In the genomic region with DNA sequence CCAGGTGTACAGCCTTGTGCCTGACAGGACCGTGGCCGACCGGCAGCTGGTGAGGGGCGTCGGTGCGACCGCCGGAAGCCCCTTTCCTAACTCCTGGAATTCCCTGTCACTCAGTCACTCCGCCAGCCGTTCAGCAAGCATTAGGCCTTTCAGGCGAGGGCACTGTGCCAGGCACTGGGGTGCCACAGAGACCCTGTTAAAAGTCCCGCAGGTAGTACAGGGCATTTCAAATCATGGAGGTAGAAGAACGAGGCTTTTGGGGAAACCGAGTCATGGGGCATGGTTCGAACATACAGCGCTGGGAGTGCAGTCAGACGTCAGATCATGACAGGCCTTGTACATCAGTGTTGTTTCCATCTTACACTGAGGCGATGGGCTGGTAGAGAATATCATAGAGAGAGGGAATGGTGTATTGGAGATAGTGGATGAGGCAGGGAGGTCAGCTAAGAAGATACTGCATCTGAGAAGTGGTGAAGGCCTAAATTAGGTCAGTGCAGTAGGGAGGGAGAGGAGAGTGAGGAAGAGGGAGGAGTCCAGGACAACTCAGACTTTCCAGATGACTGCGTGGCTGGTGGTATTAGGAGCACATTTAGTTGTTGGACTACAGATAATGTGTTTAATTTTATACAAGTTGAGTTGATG, we compare ENCODE assay signal across 1 cellular context.
TF ChIP-seq lines count a peak whose summit lies in the region.

No MANE protein-coding gene starts in this region.

TF ChIP-seq in K562, 482 proteins besides CTCF, POLR2A, EP300 and RAD21 (continued from another document and continues in another):
- TF ChIP-seq, protein P1, sequence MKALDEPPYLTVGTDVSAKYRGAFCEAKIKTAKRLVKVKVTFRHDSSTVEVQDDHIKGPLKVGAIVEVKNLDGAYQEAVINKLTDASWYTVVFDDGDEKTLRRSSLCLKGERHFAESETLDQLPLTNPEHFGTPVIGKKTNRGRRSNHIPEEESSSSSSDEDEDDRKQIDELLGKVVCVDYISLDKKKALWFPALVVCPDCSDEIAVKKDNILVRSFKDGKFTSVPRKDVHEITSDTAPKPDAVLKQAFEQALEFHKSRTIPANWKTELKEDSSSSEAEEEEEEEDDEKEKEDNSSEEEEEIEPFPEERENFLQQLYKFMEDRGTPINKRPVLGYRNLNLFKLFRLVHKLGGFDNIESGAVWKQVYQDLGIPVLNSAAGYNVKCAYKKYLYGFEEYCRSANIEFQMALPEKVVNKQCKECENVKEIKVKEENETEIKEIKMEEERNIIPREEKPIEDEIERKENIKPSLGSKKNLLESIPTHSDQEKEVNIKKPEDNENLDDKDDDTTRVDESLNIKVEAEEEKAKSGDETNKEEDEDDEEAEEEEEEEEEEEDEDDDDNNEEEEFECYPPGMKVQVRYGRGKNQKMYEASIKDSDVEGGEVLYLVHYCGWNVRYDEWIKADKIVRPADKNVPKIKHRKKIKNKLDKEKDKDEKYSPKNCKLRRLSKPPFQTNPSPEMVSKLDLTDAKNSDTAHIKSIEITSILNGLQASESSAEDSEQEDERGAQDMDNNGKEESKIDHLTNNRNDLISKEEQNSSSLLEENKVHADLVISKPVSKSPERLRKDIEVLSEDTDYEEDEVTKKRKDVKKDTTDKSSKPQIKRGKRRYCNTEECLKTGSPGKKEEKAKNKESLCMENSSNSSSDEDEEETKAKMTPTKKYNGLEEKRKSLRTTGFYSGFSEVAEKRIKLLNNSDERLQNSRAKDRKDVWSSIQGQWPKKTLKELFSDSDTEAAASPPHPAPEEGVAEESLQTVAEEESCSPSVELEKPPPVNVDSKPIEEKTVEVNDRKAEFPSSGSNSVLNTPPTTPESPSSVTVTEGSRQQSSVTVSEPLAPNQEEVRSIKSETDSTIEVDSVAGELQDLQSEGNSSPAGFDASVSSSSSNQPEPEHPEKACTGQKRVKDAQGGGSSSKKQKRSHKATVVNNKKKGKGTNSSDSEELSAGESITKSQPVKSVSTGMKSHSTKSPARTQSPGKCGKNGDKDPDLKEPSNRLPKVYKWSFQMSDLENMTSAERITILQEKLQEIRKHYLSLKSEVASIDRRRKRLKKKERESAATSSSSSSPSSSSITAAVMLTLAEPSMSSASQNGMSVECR (CRISPR knock-in tag; IDR thresholded peaks at IDR 0.05) = no peak
- TF ChIP-seq BRD4 (IDR thresholded peaks at IDR 0.05) (peak; percentile 89), FOXM1 (IDR thresholded peaks at IDR 0.05; ENCODE audit: low read depth) (no peak), FOXM1 (CRISPR knock-in tag; IDR thresholded peaks at IDR 0.05; ENCODE audit: low read depth) (peak; percentile 94; the same call in 1 of the 2 replicates), SRSF1 (IDR thresholded peaks at IDR 0.05; ENCODE audit: low read depth, low read length) (0 out of 2 replicates have a peak, but pooled peaks have one; percentile 30), TEAD2 (tag; IDR thresholded peaks at IDR 0.05) (0 out of 2 replicates have a peak, but pooled peaks have one; percentile 27), RAD51 (IDR thresholded peaks at IDR 0.05; ENCODE audit: borderline replicate concordance, low read depth) (no peak), NFYB (IDR thresholded peaks at IDR 0.05; ENCODE audit: extremely low read depth, insufficient read length) (no peak), ZNF583 (CRISPR knock-in tag; IDR thresholded peaks at IDR 0.05) (no peak), KAT8 (IDR thresholded peaks at IDR 0.05; ENCODE audit: low read depth) (no peak), ZNF785 (CRISPR knock-in tag; IDR thresholded peaks at IDR 0.05) (no peak), PHF8 (IDR thresholded peaks at IDR 0.05; ENCODE audit: borderline replicate concordance, low read length) (0 out of 2 replicates have a peak, but pooled peaks have one; percentile 54), EHMT2 (IDR thresholded peaks at IDR 0.05) (peak; percentile 76; the same call in 1 of the 2 replicates), BRCA1 (IDR thresholded peaks at IDR 0.05) (no peak), BRCA1 (CRISPR knock-in tag; IDR thresholded peaks at IDR 0.05) (no peak), ZNF347 (CRISPR knock-in tag; IDR thresholded peaks at IDR 0.05; ENCODE audit: low read depth) (no peak), HLTF (IDR thresholded peaks at IDR 0.05) (peak; percentile 92), ARNT (IDR thresholded peaks at IDR 0.05) (peak; percentile 24 to 51; a peak in 2 of 4 replicates), E2F3 (CRISPR knock-in tag; IDR thresholded peaks at IDR 0.05) (no peak; the same call in 1 of the 2 replicates), LARP7 (IDR thresholded peaks at IDR 0.05) (peak; percentile 96), ZNF121 (CRISPR knock-in tag; conservative IDR thresholded peaks at IDR 0.05) (no peak), NCOR1 (IDR thresholded peaks at IDR 0.05) (peak; percentile 33; the same call in 1 of the 2 replicates), SMAD1 (IDR thresholded peaks at IDR 0.05; ENCODE audit: low read depth, low read length, partially characterized antibody) (peak; percentile 45), HDAC8 (tag; IDR thresholded peaks at IDR 0.05) (peak; percentile 72), SMARCA4 (IDR thresholded peaks at IDR 0.05) (peak; percentile 47; the same call in 1 of the 2 replicates), CBFB (CRISPR knock-in tag; IDR thresholded peaks at IDR 0.05) (no peak; the same call in 1 of the 2 replicates), HIVEP1 (CRISPR knock-in tag; IDR thresholded peaks at IDR 0.05) (no peak), MEF2D (tag; conservative IDR thresholded peaks at IDR 0.05; ENCODE audit: low read depth) (0 out of 2 replicates have a peak, but pooled peaks have one; percentile 71), ZFP30 (CRISPR knock-in tag; IDR thresholded peaks at IDR 0.05; ENCODE audit: borderline replicate concordance) (no peak), ESRRA (IDR thresholded peaks at IDR 0.05; ENCODE audit: borderline replicate concordance, low read depth) (no peak), ZNF766 (CRISPR knock-in tag; conservative IDR thresholded peaks at IDR 0.05) (no peak), L3MBTL2 (IDR thresholded peaks at IDR 0.05) (peak; percentile 69), SMC3 (conservative IDR thresholded peaks at IDR 0.05; ENCODE audit: insufficient read depth, low read depth, low read length) (no peak), SOX6 (IDR thresholded peaks at IDR 0.05) (no peak), ELF4 (CRISPR knock-in tag; IDR thresholded peaks at IDR 0.05) (peak; percentile 93), MTA1 (IDR thresholded peaks at IDR 0.05; ENCODE audit: borderline replicate concordance) (0 out of 2 replicates have a peak, but pooled peaks have one; percentile 43), TBP (optimal IDR thresholded peaks at IDR 0.05; ENCODE audit: low read depth, low read length) (peak; percentile 47)
- TF ChIP-seq, protein P2, sequence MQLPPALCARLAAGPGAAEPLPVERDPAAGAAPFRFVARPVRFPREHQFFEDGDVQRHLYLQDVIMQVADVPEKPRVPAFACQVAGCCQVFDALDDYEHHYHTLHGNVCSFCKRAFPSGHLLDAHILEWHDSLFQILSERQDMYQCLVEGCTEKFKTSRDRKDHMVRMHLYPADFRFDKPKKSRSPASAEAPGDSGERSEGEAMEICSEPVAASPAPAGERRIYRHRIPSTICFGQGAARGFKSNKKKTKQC (CRISPR knock-in tag; IDR thresholded peaks at IDR 0.05) = peak; percentile 91; the same call in 1 of the 2 replicates
- TF ChIP-seq, protein P3, sequence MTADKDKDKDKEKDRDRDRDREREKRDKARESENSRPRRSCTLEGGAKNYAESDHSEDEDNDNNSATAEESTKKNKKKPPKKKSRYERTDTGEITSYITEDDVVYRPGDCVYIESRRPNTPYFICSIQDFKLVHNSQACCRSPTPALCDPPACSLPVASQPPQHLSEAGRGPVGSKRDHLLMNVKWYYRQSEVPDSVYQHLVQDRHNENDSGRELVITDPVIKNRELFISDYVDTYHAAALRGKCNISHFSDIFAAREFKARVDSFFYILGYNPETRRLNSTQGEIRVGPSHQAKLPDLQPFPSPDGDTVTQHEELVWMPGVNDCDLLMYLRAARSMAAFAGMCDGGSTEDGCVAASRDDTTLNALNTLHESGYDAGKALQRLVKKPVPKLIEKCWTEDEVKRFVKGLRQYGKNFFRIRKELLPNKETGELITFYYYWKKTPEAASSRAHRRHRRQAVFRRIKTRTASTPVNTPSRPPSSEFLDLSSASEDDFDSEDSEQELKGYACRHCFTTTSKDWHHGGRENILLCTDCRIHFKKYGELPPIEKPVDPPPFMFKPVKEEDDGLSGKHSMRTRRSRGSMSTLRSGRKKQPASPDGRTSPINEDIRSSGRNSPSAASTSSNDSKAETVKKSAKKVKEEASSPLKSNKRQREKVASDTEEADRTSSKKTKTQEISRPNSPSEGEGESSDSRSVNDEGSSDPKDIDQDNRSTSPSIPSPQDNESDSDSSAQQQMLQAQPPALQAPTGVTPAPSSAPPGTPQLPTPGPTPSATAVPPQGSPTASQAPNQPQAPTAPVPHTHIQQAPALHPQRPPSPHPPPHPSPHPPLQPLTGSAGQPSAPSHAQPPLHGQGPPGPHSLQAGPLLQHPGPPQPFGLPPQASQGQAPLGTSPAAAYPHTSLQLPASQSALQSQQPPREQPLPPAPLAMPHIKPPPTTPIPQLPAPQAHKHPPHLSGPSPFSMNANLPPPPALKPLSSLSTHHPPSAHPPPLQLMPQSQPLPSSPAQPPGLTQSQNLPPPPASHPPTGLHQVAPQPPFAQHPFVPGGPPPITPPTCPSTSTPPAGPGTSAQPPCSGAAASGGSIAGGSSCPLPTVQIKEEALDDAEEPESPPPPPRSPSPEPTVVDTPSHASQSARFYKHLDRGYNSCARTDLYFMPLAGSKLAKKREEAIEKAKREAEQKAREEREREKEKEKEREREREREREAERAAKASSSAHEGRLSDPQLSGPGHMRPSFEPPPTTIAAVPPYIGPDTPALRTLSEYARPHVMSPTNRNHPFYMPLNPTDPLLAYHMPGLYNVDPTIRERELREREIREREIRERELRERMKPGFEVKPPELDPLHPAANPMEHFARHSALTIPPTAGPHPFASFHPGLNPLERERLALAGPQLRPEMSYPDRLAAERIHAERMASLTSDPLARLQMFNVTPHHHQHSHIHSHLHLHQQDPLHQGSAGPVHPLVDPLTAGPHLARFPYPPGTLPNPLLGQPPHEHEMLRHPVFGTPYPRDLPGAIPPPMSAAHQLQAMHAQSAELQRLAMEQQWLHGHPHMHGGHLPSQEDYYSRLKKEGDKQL (CRISPR knock-in tag; IDR thresholded peaks at IDR 0.05; ENCODE audit: borderline replicate concordance) = 0 out of 2 replicates have a peak, but pooled peaks have one; percentile 47
- TF ChIP-seq, protein P4, sequence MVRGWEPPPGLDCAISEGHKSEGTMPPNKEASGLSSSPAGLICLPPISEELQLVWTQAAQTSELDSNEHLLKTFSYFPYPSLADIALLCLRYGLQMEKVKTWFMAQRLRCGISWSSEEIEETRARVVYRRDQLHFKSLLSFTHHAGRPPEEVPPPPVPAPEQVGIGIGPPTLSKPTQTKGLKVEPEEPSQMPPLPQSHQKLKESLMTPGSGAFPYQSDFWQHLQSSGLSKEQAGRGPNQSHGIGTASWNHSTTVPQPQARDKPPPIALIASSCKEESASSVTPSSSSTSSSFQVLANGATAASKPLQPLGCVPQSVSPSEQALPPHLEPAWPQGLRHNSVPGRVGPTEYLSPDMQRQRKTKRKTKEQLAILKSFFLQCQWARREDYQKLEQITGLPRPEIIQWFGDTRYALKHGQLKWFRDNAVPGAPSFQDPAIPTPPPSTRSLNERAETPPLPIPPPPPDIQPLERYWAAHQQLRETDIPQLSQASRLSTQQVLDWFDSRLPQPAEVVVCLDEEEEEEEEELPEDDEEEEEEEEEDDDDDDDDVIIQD (CRISPR knock-in tag; IDR thresholded peaks at IDR 0.05) = no peak
- TF ChIP-seq, protein P5, sequence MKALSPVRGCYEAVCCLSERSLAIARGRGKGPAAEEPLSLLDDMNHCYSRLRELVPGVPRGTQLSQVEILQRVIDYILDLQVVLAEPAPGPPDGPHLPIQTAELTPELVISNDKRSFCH (CRISPR knock-in tag; IDR thresholded peaks at IDR 0.05) = no peak
- TF ChIP-seq, protein P5 (tag; IDR thresholded peaks at IDR 0.05) = no peak; the same call in none of the 2 replicates
- TF ChIP-seq, protein P6, sequence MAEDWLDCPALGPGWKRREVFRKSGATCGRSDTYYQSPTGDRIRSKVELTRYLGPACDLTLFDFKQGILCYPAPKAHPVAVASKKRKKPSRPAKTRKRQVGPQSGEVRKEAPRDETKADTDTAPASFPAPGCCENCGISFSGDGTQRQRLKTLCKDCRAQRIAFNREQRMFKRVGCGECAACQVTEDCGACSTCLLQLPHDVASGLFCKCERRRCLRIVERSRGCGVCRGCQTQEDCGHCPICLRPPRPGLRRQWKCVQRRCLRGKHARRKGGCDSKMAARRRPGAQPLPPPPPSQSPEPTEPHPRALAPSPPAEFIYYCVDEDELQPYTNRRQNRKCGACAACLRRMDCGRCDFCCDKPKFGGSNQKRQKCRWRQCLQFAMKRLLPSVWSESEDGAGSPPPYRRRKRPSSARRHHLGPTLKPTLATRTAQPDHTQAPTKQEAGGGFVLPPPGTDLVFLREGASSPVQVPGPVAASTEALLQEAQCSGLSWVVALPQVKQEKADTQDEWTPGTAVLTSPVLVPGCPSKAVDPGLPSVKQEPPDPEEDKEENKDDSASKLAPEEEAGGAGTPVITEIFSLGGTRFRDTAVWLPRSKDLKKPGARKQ (CRISPR knock-in tag; IDR thresholded peaks at IDR 0.05) = no peak
- TF ChIP-seq, protein P7, sequence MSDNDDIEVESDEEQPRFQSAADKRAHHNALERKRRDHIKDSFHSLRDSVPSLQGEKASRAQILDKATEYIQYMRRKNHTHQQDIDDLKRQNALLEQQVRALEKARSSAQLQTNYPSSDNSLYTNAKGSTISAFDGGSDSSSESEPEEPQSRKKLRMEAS (CRISPR knock-in tag; IDR thresholded peaks at IDR 0.05) = no peak; the same call in 1 of the 2 replicates
- TF ChIP-seq, protein P8, sequence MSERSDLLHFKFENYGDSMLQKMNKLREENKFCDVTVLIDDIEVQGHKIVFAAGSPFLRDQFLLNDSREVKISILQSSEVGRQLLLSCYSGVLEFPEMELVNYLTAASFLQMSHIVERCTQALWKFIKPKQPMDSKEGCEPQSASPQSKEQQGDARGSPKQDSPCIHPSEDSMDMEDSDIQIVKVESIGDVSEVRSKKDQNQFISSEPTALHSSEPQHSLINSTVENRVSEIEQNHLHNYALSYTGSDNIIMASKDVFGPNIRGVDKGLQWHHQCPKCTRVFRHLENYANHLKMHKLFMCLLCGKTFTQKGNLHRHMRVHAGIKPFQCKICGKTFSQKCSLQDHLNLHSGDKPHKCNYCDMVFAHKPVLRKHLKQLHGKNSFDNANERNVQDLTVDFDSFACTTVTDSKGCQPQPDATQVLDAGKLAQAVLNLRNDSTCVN (CRISPR knock-in tag; IDR thresholded peaks at IDR 0.05) = peak; percentile 4; the same call in 1 of the 2 replicates
- TF ChIP-seq, protein P9, sequence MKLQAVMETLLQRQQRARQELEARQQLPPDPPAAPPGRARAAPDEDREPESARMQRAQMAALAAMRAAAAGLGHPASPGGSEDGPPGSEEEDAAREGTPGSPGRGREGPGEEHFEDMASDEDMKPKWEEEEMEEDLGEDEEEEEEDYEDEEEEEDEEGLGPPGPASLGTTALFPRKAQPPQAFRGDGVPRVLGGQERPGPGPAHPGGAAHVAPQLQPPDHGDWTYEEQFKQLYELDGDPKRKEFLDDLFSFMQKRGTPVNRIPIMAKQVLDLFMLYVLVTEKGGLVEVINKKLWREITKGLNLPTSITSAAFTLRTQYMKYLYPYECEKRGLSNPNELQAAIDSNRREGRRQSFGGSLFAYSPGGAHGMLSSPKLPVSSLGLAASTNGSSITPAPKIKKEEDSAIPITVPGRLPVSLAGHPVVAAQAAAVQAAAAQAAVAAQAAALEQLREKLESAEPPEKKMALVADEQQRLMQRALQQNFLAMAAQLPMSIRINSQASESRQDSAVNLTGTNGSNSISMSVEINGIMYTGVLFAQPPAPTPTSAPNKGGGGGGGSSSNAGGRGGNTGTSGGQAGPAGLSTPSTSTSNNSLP (IDR thresholded peaks at IDR 0.05; ENCODE audit: borderline replicate concordance, low read depth, low read length) = no peak
